ENCODE assay signal across 8 cellular contexts in genomic region chr3:50347187-50347813, GRCh38. TPM values are rescaled to one million over a fixed set of nuclear protein-coding genes. Genes with fewer than 3 reads are reported as not detected.
DNase-seq lines count a peak whose midpoint lies in the region; ATAC-seq, FAIRE-seq and TF ChIP-seq lines count a peak whose summit lies in the region.

No MANE protein-coding gene starts in this region.

- peak; percentile 15 for FAIRE-seq in frontal cortex (lab: Jason Lieb, UNC)

- H3K27ac ChIP-seq in RWPE2 (ENCODE audit: poor library complexity, severe bottlenecking): no peak overlapping the region

- no peaks in the 10 kb centered on the region for H3K9me3 ChIP-seq in RWPE2 (ENCODE audit: severe bottlenecking)

- no peaks in the 10 kb centered on the region for H3K4me1 ChIP-seq in RWPE2 (ENCODE audit: insufficient read depth, poor library complexity, severe bottlenecking)

- intact Hi-C loops in activated T-helper 2 cell treated with anti-CD3 and anti-CD28 coated beads, Interferon-gamma antibody, Interleukin-2, Interleukin-4, amounts not matched to agents 10 μg/mL and 5 μg/mL and 100 μg/mL, durations not matched to agents 14 hours and 24 hours and 36 hours (cut with micrococcal nuclease): loop anchor here (2.0 kb wide), 1 partner anchor 194 kb away; no protein-coding TSS in a partner anchor
- intact Hi-C loops in posterior cingulate gyrus (cut with DNase I): loop anchor here (1.0 to 5.0 kb wide), 2 partner anchors 195 to 265 kb away; partner anchors contain the start of gene CISH

- peak; percentile 84 for TF ChIP-seq CTCF in RWPE2 (IDR thresholded peaks at IDR 0.05; ENCODE audit: poor library complexity, severe bottlenecking)

- H3K4me1 Mint-ChIP-seq in activated T-helper 2 cell treated with anti-CD3 and anti-CD28 coated beads, Interferon-gamma antibody, Interleukin-2, Interleukin-4, amounts not matched to agents 10 μg/mL and 5 μg/mL and 100 μg/mL, durations not matched to agents 14 hours and 24 hours and 36 hours (ENCODE audit: low read depth): peaks cover 35% of the 10 kb centered on the region

- no peak overlapping the region for H3K27ac Mint-ChIP-seq in activated T-helper 2 cell treated with anti-CD3 and anti-CD28 coated beads, Interferon-gamma antibody, Interleukin-2, Interleukin-4, amounts not matched to agents 10 μg/mL and 5 μg/mL and 100 μg/mL, durations not matched to agents 14 hours and 24 hours and 36 hours

- no peaks in the 10 kb centered on the region for H3K27me3 Mint-ChIP-seq in activated T-helper 2 cell treated with anti-CD3 and anti-CD28 coated beads, Interferon-gamma antibody, Interleukin-2, Interleukin-4, amounts not matched to agents 10 μg/mL and 5 μg/mL and 100 μg/mL, durations not matched to agents 14 hours and 24 hours and 36 hours (ENCODE audit: low read depth)

- H3K27me3 ChIP-seq in RWPE2 (ENCODE audit: insufficient read depth, poor library complexity, severe bottlenecking): no peaks in the 10 kb centered on the region

- no peak overlapping the region for H3K4me3 ChIP-seq in RWPE2 (ENCODE audit: severe bottlenecking)

- H3K4me3 Mint-ChIP-seq in activated T-helper 2 cell treated with anti-CD3 and anti-CD28 coated beads, Interferon-gamma antibody, Interleukin-2, Interleukin-4, amounts not matched to agents 10 μg/mL and 5 μg/mL and 100 μg/mL, durations not matched to agents 14 hours and 24 hours and 36 hours (ENCODE audit: low read depth): no peak overlapping the region

- no peaks in the 10 kb centered on the region for H3K9me3 Mint-ChIP-seq in activated T-helper 2 cell treated with anti-CD3 and anti-CD28 coated beads, Interferon-gamma antibody, Interleukin-2, Interleukin-4, amounts not matched to agents 10 μg/mL and 5 μg/mL and 100 μg/mL, durations not matched to agents 14 hours and 24 hours and 36 hours

- DNase-seq in COLO829 (ENCODE audit: low spot score) (peak; percentile 85), HUDEP-2 (lab: John Stamatoyannopoulos, UW; ENCODE audit: unreplicated experiment in 76 of 76) (peak in 64 of 76 experiments; percentile 9 to 74 (median 46)), RWPE2 (ENCODE audit: low spot score) (no peak), frontal cortex (ENCODE audit: low spot score in 2 of 2) (peak; percentile 67 to 75), posterior cingulate gyrus (peak in 8 of 10 donors; percentile 62 to 96 (median 72))
- DNase-seq in activated T-helper 2 cell treated with anti-CD3 and anti-CD28 coated beads, Interferon-gamma antibody, Interleukin-2, Interleukin-4, amounts not matched to agents 10 μg/mL and 5 μg/mL and 100 μg/mL, durations not matched to agents 14 hours and 24 hours and 36 hours (ENCODE audit: low spot score): peak; percentile 76

- peaks cover 36% of the 10 kb centered on the region for H3K36me3 Mint-ChIP-seq in activated T-helper 2 cell treated with anti-CD3 and anti-CD28 coated beads, Interferon-gamma antibody, Interleukin-2, Interleukin-4, amounts not matched to agents 10 μg/mL and 5 μg/mL and 100 μg/mL, durations not matched to agents 14 hours and 24 hours and 36 hours (ENCODE audit: low read depth)

- ATAC-seq in RWPE2 (ENCODE audit: low read depth): no peak
- no peak for ATAC-seq in GM18867 (IDR thresholded peaks at IDR 0.05; ENCODE audit: unreplicated experiment)
- no peak for ATAC-seq in HG03565 (IDR thresholded peaks at IDR 0.05; ENCODE audit: unreplicated experiment)

- peaks cover 5% of the 10 kb centered on the region; the same call in 1 of the 2 replicates for H3K36me3 ChIP-seq in RWPE2 (ENCODE audit: low read depth)

RNA-seq across cellular contexts. Expression of gene ZMYND10, which starts 1.8 kb away (rescaled TPM):
- 0.94 and 1.8 TPM in 2 replicates for total RNA-seq in activated T-helper 2 cell treated with anti-CD3 and anti-CD28 coated beads, Interferon-gamma antibody, Interleukin-2, Interleukin-4, amounts not matched to agents 10 μg/mL and 5 μg/mL and 100 μg/mL, durations not matched to agents 14 hours and 24 hours and 36 hours
- 3.7 TPM for total RNA-seq in frontal cortex

RNA-seq across cellular contexts. Expression of gene NPRL2, which starts 3.3 kb away (rescaled TPM):
- 34.5 and 42.7 TPM in 2 replicates for total RNA-seq in activated T-helper 2 cell treated with anti-CD3 and anti-CD28 coated beads, Interferon-gamma antibody, Interleukin-2, Interleukin-4, amounts not matched to agents 10 μg/mL and 5 μg/mL and 100 μg/mL, durations not matched to agents 14 hours and 24 hours and 36 hours
- 20.8 TPM for total RNA-seq in frontal cortex

RNA-seq across cellular contexts. Expression of gene CYB561D2, which starts 3.4 kb away (rescaled TPM):
- 22.9 and 24.6 TPM in 2 replicates for total RNA-seq in activated T-helper 2 cell treated with anti-CD3 and anti-CD28 coated beads, Interferon-gamma antibody, Interleukin-2, Interleukin-4, amounts not matched to agents 10 μg/mL and 5 μg/mL and 100 μg/mL, durations not matched to agents 14 hours and 24 hours and 36 hours
- total RNA-seq in frontal cortex: 11.0 TPM

RNA-seq across cellular contexts. Expression of gene RASSF1, which starts 6.7 kb away (rescaled TPM):
- 71.2 and 74.2 TPM in 2 replicates for total RNA-seq in activated T-helper 2 cell treated with anti-CD3 and anti-CD28 coated beads, Interferon-gamma antibody, Interleukin-2, Interleukin-4, amounts not matched to agents 10 μg/mL and 5 μg/mL and 100 μg/mL, durations not matched to agents 14 hours and 24 hours and 36 hours
- 12.6 TPM for total RNA-seq in frontal cortex

RNA-seq across cellular contexts. Expression of gene TMEM115, which starts 12.0 kb away (rescaled TPM):
- total RNA-seq in activated T-helper 2 cell treated with anti-CD3 and anti-CD28 coated beads, Interferon-gamma antibody, Interleukin-2, Interleukin-4, amounts not matched to agents 10 μg/mL and 5 μg/mL and 100 μg/mL, durations not matched to agents 14 hours and 24 hours and 36 hours: 17.8 and 19.2 TPM in 2 replicates
- 18.3 TPM for total RNA-seq in frontal cortex
